Comparison of ENCODE assay signal across 8 cellular contexts in genomic region chr1:154442006-154442740, GRCh38. TPM values are rescaled to one million over a fixed set of nuclear protein-coding genes. Genes with fewer than 3 reads are reported as not detected.
DNase-seq lines count a peak whose midpoint lies in the region; ATAC-seq, FAIRE-seq and TF ChIP-seq lines count a peak whose summit lies in the region.

No MANE protein-coding gene starts in this region.

- H2AFZ ChIP-seq in H1 (ENCODE audit: low read length): peak overlapping the region; percentile 77; the same call in 1 of the 2 replicates
- H2AFZ ChIP-seq in osteoblast (ENCODE audit: low read length): no peak overlapping the region

- peaks cover 3% of the 10 kb centered on the region for H3K36me3 Mint-ChIP-seq in activated CD4-positive, alpha-beta T cell treated with anti-CD3 and anti-CD28 coated beads, Interleukin-2, amount 10 ng/mL, durations not matched to agents 24 days and 14 days (ENCODE audit: low read depth)

- no peak overlapping the region for H3K23ac ChIP-seq in H1 (ENCODE audit: insufficient read length)

- no peak overlapping the region for H3K4me3 Mint-ChIP-seq in activated CD4-positive, alpha-beta T cell treated with anti-CD3 and anti-CD28 coated beads, Interleukin-2, amount 10 ng/mL, durations not matched to agents 24 days and 14 days

- H3K27me3 ChIP-seq in DOHH2 (ENCODE audit: control insufficient read depth, low read length) (peaks cover 28% of the 10 kb centered on the region), H1 (replicated peaks in 1 of 4; ENCODE audit: control insufficient read depth in 3 of 4, extremely low read depth in 1 of 4, insufficient read depth in 3 of 4, low read length in 3 of 4) (no peaks in the 10 kb centered on the region; a peak in 1 of 7 replicates), osteoblast (ENCODE audit: insufficient read depth, low read length) (no peaks in the 10 kb centered on the region)

- TF ChIP-seq EP300 in H1 (IDR thresholded peaks at IDR 0.05; ENCODE audit: borderline replicate concordance in 1 of 2, low read depth in 2 of 2, low read length in 2 of 2): no peak

- no peak overlapping the region for H3K27ac ChIP-seq in DOHH2 (ENCODE audit: low read depth, low read length)
- no peak overlapping the region for H3K27ac ChIP-seq in H1 (ENCODE audit: low read depth, low read length)
- peak overlapping the region; percentile 38 for H3K27ac ChIP-seq in osteoblast (ENCODE audit: low read depth, low read length)

- H4K91ac ChIP-seq in H1 (replicated peaks; ENCODE audit: insufficient read length, low read length): no peak overlapping the region

- H3K27me3 Mint-ChIP-seq in activated CD4-positive, alpha-beta T cell treated with anti-CD3 and anti-CD28 coated beads, Interleukin-2, amount 10 ng/mL, durations not matched to agents 24 days and 14 days: peaks cover 8% of the 10 kb centered on the region

- H3F3A ChIP-seq in DOHH2 (ENCODE audit: control insufficient read depth, insufficient read depth): no peaks in the 10 kb centered on the region

- H3K4me2 ChIP-seq in DOHH2 (ENCODE audit: low read length) (no peak overlapping the region), H1 (ENCODE audit: insufficient read depth in 1 of 2, low read depth in 2 of 2, low read length in 2 of 2) (no peak overlapping the region), osteoblast (ENCODE audit: insufficient read depth, low read length) (peak overlapping the region; percentile 41)

- peak; percentile 36 to 59 for TF ChIP-seq RAD21 in H1 (IDR thresholded peaks at IDR 0.05 in 1 of 2, conservative IDR thresholded peaks at IDR 0.05 in 1 of 2; ENCODE audit: low read depth in 2 of 2, low read length in 2 of 2)

- CTCF ChIA-PET in H1 (lab: Charles Lee; ENCODE audit: partially characterized antibody): interaction anchor here (0.7 to 3.2 kb wide), 20 partner anchors 8 to 149 kb away, joined by 3 to 27 read pairs (median 4); no protein-coding TSS in a partner anchor

- H3K4me1 ChIP-seq in DOHH2 (ENCODE audit: control insufficient read depth, low read length) (0 out of 2 replicates have a peak, but pooled peaks cover 5% of the 10 kb centered on the region), H1 (replicated peaks in 1 of 4; ENCODE audit: control insufficient read depth in 3 of 4, insufficient read depth in 4 of 4, low read length in 3 of 4) (peaks cover 0 to 4% (median 0%) of the 10 kb centered on the region in 4 experiments; a peak in 2 of 7 replicates), osteoblast (ENCODE audit: insufficient read depth, low read length) (peaks cover 36% of the 10 kb centered on the region)

- H4K20me1 ChIP-seq in DOHH2 (ENCODE audit: control insufficient read depth, insufficient read depth, low read depth, low read length) (no peaks in the 10 kb centered on the region), H1 (replicated peaks in 1 of 2; ENCODE audit: control insufficient read depth in 1 of 2, insufficient read depth in 2 of 2, low read length in 2 of 2) (no peaks in the 10 kb centered on the region), osteoblast (ENCODE audit: insufficient read depth, low read length) (no peaks in the 10 kb centered on the region)

- no peak overlapping the region for H3K4ac ChIP-seq in H1 (replicated peaks; ENCODE audit: insufficient read length, low read depth, low read length)

- H3K9me2 ChIP-seq in DOHH2 (replicated peaks; ENCODE audit: control insufficient read depth, low read length): no peaks in the 10 kb centered on the region

- H3K4me3 ChIP-seq in DOHH2 (ENCODE audit: low read length): no peak overlapping the region
- H3K4me3 ChIP-seq in H1 (ENCODE audit: extremely low read depth in 1 of 4, insufficient read depth in 2 of 4, low read depth in 3 of 4, low read length in 4 of 4): no peak overlapping the region
- peak overlapping the region; percentile 9 for H3K4me3 ChIP-seq in osteoblast (ENCODE audit: insufficient read depth, low read length)

- POLR2A ChIA-PET in H1 (lab: Charles Lee; ENCODE audit: partially characterized antibody): interaction anchor here (1.1 kb wide), 1 partner anchor 91 kb away, joined by 3 read pairs; no protein-coding TSS in a partner anchor

- no peaks in the 10 kb centered on the region for H3K79me2 ChIP-seq in DOHH2 (ENCODE audit: control insufficient read depth, low read length)
- no peaks in the 10 kb centered on the region for H3K79me2 ChIP-seq in H1 (ENCODE audit: control insufficient read depth in 1 of 2, insufficient read depth in 2 of 2, low read length in 2 of 2)
- H3K79me2 ChIP-seq in osteoblast (ENCODE audit: insufficient read depth, low read length): no peaks in the 10 kb centered on the region

- H3K18ac ChIP-seq in H1 (ENCODE audit: extremely low read depth, low read length): no peak overlapping the region; the same call in 1 of the 2 replicates

- no peak overlapping the region for H2BK15ac ChIP-seq in H1 (ENCODE audit: low read length)

- TF ChIP-seq POLR2A in H1 (IDR thresholded peaks at IDR 0.05; ENCODE audit: control extremely low read depth in 1 of 2, low read depth in 2 of 2, low read length in 2 of 2): no peak

- no peaks in the 10 kb centered on the region for H3K9me3 ChIP-seq in DOHH2 (ENCODE audit: control insufficient read depth, insufficient read depth, low read length)
- H3K9me3 ChIP-seq in H1 (ENCODE audit: insufficient read depth in 2 of 2, low read depth in 1 of 2, low read length in 1 of 2): no peaks in the 10 kb centered on the region
- H3K9me3 ChIP-seq in osteoblast (ENCODE audit: low read depth, low read length): no peaks in the 10 kb centered on the region

- H2AK5ac ChIP-seq in H1 (ENCODE audit: low read depth, low read length): no peak overlapping the region

- H3K9me3 Mint-ChIP-seq in activated CD4-positive, alpha-beta T cell treated with anti-CD3 and anti-CD28 coated beads, Interleukin-2, amount 10 ng/mL, durations not matched to agents 24 days and 14 days: no peaks in the 10 kb centered on the region

- H3K14ac ChIP-seq in H1 (ENCODE audit: insufficient read length): no peak overlapping the region

- H2BK12ac ChIP-seq in H1 (ENCODE audit: low read depth, low read length): 0 out of 2 replicates have a peak overlapping the region, but pooled peaks have one; percentile 60

- no peak overlapping the region for H3K27ac Mint-ChIP-seq in activated CD4-positive, alpha-beta T cell treated with anti-CD3 and anti-CD28 coated beads, Interleukin-2, amount 10 ng/mL, durations not matched to agents 24 days and 14 days

- peak overlapping the region; percentile 60; the same call in 1 of the 2 replicates for H2BK5ac ChIP-seq in H1 (ENCODE audit: low read depth, low read length)

- H3K4me1 Mint-ChIP-seq in activated CD4-positive, alpha-beta T cell treated with anti-CD3 and anti-CD28 coated beads, Interleukin-2, amount 10 ng/mL, durations not matched to agents 24 days and 14 days: peaks cover 53% of the 10 kb centered on the region

- TF ChIP-seq CTCF in DOHH2 (IDR thresholded peaks at IDR 0.05; ENCODE audit: low read depth, low read length, poor library complexity, severe bottlenecking): peak; percentile 71
- peak; percentile 65 to 78 (median 71) for TF ChIP-seq CTCF in H1 (IDR thresholded peaks at IDR 0.05; ENCODE audit: control extremely low read depth in 1 of 3, insufficient read depth in 1 of 3, low read depth in 1 of 3, low read length in 3 of 3)
- peak; percentile 28 for TF ChIP-seq CTCF in osteoblast (IDR thresholded peaks at IDR 0.05; ENCODE audit: extremely low read depth, low read depth, low read length)

- H2BK120ac ChIP-seq in H1 (replicated peaks; ENCODE audit: low read depth, low read length): no peak overlapping the region

- intact Hi-C loops in activated CD4-positive, alpha-beta T cell treated with anti-CD3 and anti-CD28 coated beads, Interleukin-2, amount 10 ng/mL, durations not matched to agents 24 days and 14 days (cut with micrococcal nuclease): no loop called here

- FAIRE-seq in H1 (lab: Jason Lieb, UNC): no peak

- H2BK20ac ChIP-seq in H1 (ENCODE audit: low read length): 0 out of 2 replicates have a peak overlapping the region, but pooled peaks have one; percentile 34

- peaks cover 4% of the 10 kb centered on the region; the same call in 1 of the 2 replicates for H3K23me2 ChIP-seq in H1 (ENCODE audit: low read depth, low read length)

- H4K5ac ChIP-seq in H1 (ENCODE audit: insufficient read length, low read depth, low read length): no peak overlapping the region

- H4K8ac ChIP-seq in H1 (ENCODE audit: extremely low read depth, insufficient read depth, low read length): no peak overlapping the region

- no peak overlapping the region for H3K9ac ChIP-seq in H1 (replicated peaks in 1 of 4; ENCODE audit: extremely low read depth in 1 of 4, low read depth in 3 of 4, low read length in 3 of 4)

- no peak for ATAC-seq in HG03159 (IDR thresholded peaks at IDR 0.05; ENCODE audit: unreplicated experiment)

- DNase-seq in NAMALWA (ENCODE audit: low spot score) (peak; percentile 41), H1 (ENCODE audit: low read depth in 1 of 2, low spot score in 2 of 2) (peak in 1 of 2 experiments; percentile 72), osteoblast (ENCODE audit: insufficient read length, low spot score, missing footprints) (peak; percentile 88), NCI-H2081 (lab: John Stamatoyannopoulos, UW) (no peak), NOMO-1 (lab: John Stamatoyannopoulos, UW; ENCODE audit: unreplicated experiment in 2 of 2) (no peak)
- no peak for DNase-seq in activated CD4-positive, alpha-beta T cell treated with anti-CD3 and anti-CD28 coated beads, Interleukin-2, amount 10 ng/mL, durations not matched to agents 24 days and 14 days

- no peak overlapping the region for H3K56ac ChIP-seq in H1 (replicated peaks; ENCODE audit: insufficient read length, low read depth, low read length)

- H3K36me3 ChIP-seq in DOHH2 (ENCODE audit: control insufficient read depth, low read length): no peaks in the 10 kb centered on the region
- no peaks in the 10 kb centered on the region for H3K36me3 ChIP-seq in H1 (ENCODE audit: control insufficient read depth in 2 of 4, insufficient read depth in 4 of 4, low read length in 3 of 4)
- H3K36me3 ChIP-seq in osteoblast (ENCODE audit: insufficient read depth, low read length): no peaks in the 10 kb centered on the region

- 85% methylated on average over 13 of the region's 13 CpGs; no CpG with 5 or more reads in 1 of the 2 experiments for WGBS in H1 (ENCODE audit: extremely low coverage in 1 of 2, insufficient coverage in 1 of 2, insufficient read length in 1 of 2, insufficient replicate concordance in 2 of 2, low coverage in 1 of 2, low lambda C conversion rate in 2 of 2, missing lambda C conversion rate in 1 of 2), 2 experiments

- H3K79me1 ChIP-seq in H1 (ENCODE audit: low read depth, low read length): no peaks in the 10 kb centered on the region

RNA-seq across cellular contexts. Expression of gene IL6R, which starts 37.0 kb away (rescaled TPM):
- total RNA-seq in H1 (2021; fragmentation: NEBNext Ultra II Directional; extraction: Animal tissue kit (Norgen Biotek cat#: 25700)): 2.6 and 3.0 TPM in 2 replicates
- 2.3 and 3.3 TPM in 2 replicates for polyA plus RNA-seq in H1 (2011; rRNA removed)
- 2.9 TPM for polyA plus RNA-seq in H1 (2011; cell fraction: cytosol; rRNA removed)
- 4.2 TPM for polyA plus RNA-seq in H1 (2011; cell fraction: nucleus; rRNA removed)
- polyA plus RNA-seq in H1 (2012, experiment 1 of 2): 0.92 to 2.0 TPM (median 1.8 TPM) in 4 replicates
- polyA plus RNA-seq in H1 (2012, experiment 2 of 2): 0.37 TPM
- 4.6 TPM for polyA plus RNA-seq in H1 (2013, experiment 1 of 2)
- polyA plus RNA-seq in H1 (2013, experiment 2 of 2): 5.9 TPM
- polyA minus RNA-seq in H1 (2011; rRNA and poly(A)+ RNA removed): 3.5 and 3.8 TPM in 2 replicates
- 1.3 TPM for polyA minus RNA-seq in H1 (2011; cell fraction: cytosol; rRNA and poly(A)+ RNA removed)
- polyA minus RNA-seq in H1 (2011; cell fraction: nucleus; rRNA and poly(A)+ RNA removed): 4.1 TPM
- 5.3 and 8.0 TPM in 2 replicates for total RNA-seq in osteoblast
- total RNA-seq in activated CD4-positive, alpha-beta T cell treated with anti-CD3 and anti-CD28 coated beads, Interleukin-2, amount 10 ng/mL, durations not matched to agents 24 days and 14 days: 3.0 and 3.3 TPM in 2 replicates

RNA-seq across cellular contexts. Expression of gene TDRD10, which starts 59.8 kb away (rescaled TPM):
- 0.15 TPM in 1 of 2 replicates, not detected in the other for total RNA-seq in H1 (2021; fragmentation: NEBNext Ultra II Directional; extraction: Animal tissue kit (Norgen Biotek cat#: 25700))
- polyA plus RNA-seq in H1 (2011; rRNA removed): 0.27 and 0.30 TPM in 2 replicates
- polyA plus RNA-seq in H1 (2011; cell fraction: cytosol; rRNA removed): 0.25 TPM
- polyA plus RNA-seq in H1 (2011; cell fraction: nucleus; rRNA removed): 0.67 TPM
- 0.13 to 0.41 TPM (median 0.41 TPM) in 3 of 4 replicates, not detected in the other for polyA plus RNA-seq in H1 (2012, experiment 1 of 2)
- polyA plus RNA-seq in H1 (2012, experiment 2 of 2): 0.08 TPM
- polyA plus RNA-seq in H1 (2013, experiment 1 of 2): 0.08 TPM
- 0.26 TPM for polyA plus RNA-seq in H1 (2013, experiment 2 of 2)
- polyA minus RNA-seq in H1 (2011; rRNA and poly(A)+ RNA removed): 0.17 TPM in 1 of 2 replicates, not detected in the other
- polyA minus RNA-seq in H1 (2011; cell fraction: cytosol; rRNA and poly(A)+ RNA removed): not detected
- not detected for polyA minus RNA-seq in H1 (2011; cell fraction: nucleus; rRNA and poly(A)+ RNA removed)
- not detected in 2 replicates for total RNA-seq in osteoblast
- total RNA-seq in activated CD4-positive, alpha-beta T cell treated with anti-CD3 and anti-CD28 coated beads, Interleukin-2, amount 10 ng/mL, durations not matched to agents 24 days and 14 days: not detected in 2 replicates

Comparison
In these comparisons a context has a peak if more than half of its experiments do, and no peak if none do; other contexts are left out.
1. DNase-seq: peak in NAMALWA (single experiment) and osteoblast (single experiment); none in NCI-H2081 (0 of 2), NOMO-1 (0 of 2) and activated CD4-positive, alpha-beta T cell treated with anti-CD3 and anti-CD28 coated beads, Interleukin-2, amount 10 ng/mL, durations not matched to agents 24 days and 14 days (single experiment).
2. Peak in every context shown above with its lines, with median percentiles within 50 percentile points of each other: CTCF ChIP-seq.